In the genomic region with DNA sequence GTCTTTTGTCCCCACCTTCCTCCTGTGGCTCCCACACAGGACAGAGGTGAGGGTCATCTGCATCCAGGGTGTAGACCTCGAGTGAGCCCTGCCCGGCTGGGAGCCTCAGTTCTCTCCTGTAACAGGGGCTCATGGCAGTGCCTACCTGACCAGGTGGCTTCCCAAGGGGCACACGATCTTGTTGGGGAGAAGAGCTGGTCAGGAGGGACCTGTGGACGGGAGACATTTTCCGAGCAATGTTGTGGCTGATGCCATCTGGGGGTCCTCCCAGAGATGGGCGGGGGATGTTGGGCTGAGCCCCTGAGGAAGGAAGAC, we compare ENCODE assay signal across 20 cellular contexts. TPM values are rescaled to one million over a fixed set of nuclear protein-coding genes. Genes with fewer than 3 reads are reported as not detected.
A peak's percentile ranks its signal among the peaks of the same experiment; 100 is the strongest.
DNase-seq lines count a peak whose midpoint lies in the region; ATAC-seq, FAIRE-seq and TF ChIP-seq lines count a peak whose summit lies in the region.
"Had no signal": no experiment of that assay in that cellular context is flagged by ENCODE, and none has a peak within 500 bp of the region (broad histone marks: within the 10 kb centered on the region; RNA-seq: fewer than 3 reads in every experiment).

No MANE protein-coding gene starts in this region.

- ATAC-seq in IMR-90 (ENCODE audit: low read depth), result no peak
- no peak for ATAC-seq in K562
- ATAC-seq in GM18505 (IDR thresholded peaks at IDR 0.05; ENCODE audit: unreplicated experiment), result no peak
- ATAC-seq: SK-N-SH treated with all-trans-retinoic acid at 6 μM for 48 hours had no signal

- dilution Hi-C loops in IMR-90 (cut with HindIII; ENCODE audit: low sequenced_read_pairs, unreplicated experiment) (no loop called here), keratinocyte (cut with MboI; ENCODE audit: extremely low pct_ligation_motif_present, low sequenced_read_pairs) (no loop called here)

- H2BK20ac ChIP-seq in IMR-90 (ENCODE audit: low read depth, low read length), result no peak overlapping the region

- no peak for FAIRE-seq in K562 (lab: Jason Lieb, UNC)
- no peak for FAIRE-seq in keratinocyte (lab: Jason Lieb, UNC)
- FAIRE-seq: GM12891 had no signal

- H3K4me2 ChIP-seq in IMR-90 (ENCODE audit: low read depth, low read length) (no peak overlapping the region), K562 (ENCODE audit: insufficient read depth, low read length) (no peak overlapping the region), keratinocyte (ENCODE audit: control insufficient read depth, extremely low read depth, insufficient read depth, low read depth, low read length) (no peak overlapping the region)
- H3K4me2 ChIP-seq: KMS-11 had no signal

- no peaks in the 10 kb centered on the region for H3K9me3 ChIP-seq in IMR-90 (ENCODE audit: control insufficient read depth, insufficient read depth, low read length)
- H3K9me3 ChIP-seq in K562 (replicated peaks; ENCODE audit: control insufficient read depth, insufficient read depth, low read depth, low read length), result no peaks in the 10 kb centered on the region; the same call in 1 of the 2 replicates
- H3K9me3 ChIP-seq in keratinocyte (ENCODE audit: control insufficient read depth, low read depth, low read length), result no peaks in the 10 kb centered on the region
- H3K9me3 ChIP-seq: HAP-1, Peyer's patch had no signal

- no peak overlapping the region for H3K18ac ChIP-seq in IMR-90 (ENCODE audit: low read depth, low read length)

- POLR2A ChIA-PET in IMR-90 (lab: Charles Lee; ENCODE audit: unreplicated experiment), result no interaction called here
- POLR2A ChIA-PET in K562 (lab: Yijun Ruan, JAX), result interaction anchor here (0.5 kb wide), 1 partner anchor 63 kb away, joined by 3 read pairs; no protein-coding TSS in a partner anchor

- H3K79me2 ChIP-seq in K562 (ENCODE audit: control insufficient read depth, insufficient read depth, low read length), result no peaks in the 10 kb centered on the region
- no peaks in the 10 kb centered on the region for H3K79me2 ChIP-seq in keratinocyte (ENCODE audit: control insufficient read depth, insufficient read depth, low read length)

- no peak overlapping the region for H3K4me3 Mint-ChIP-seq in T-helper 2 cell treated with Interferon-gamma antibody and Interleukin-4, amounts not matched to agents 5 μg/mL and 100 μg/mL, for 36 hours

- H3K4me1 ChIP-seq in IMR-90 (ENCODE audit: control insufficient read depth, insufficient read depth, low read length) (peaks cover 4% of the 10 kb centered on the region; the same call in 1 of the 2 replicates), K562 (replicated peaks in 1 of 2; ENCODE audit: control insufficient read depth in 2 of 2, insufficient read depth in 2 of 2, low read length in 2 of 2) (peaks cover 2 to 16% of the 10 kb centered on the region in 2 experiments; a peak in 3 of 5 replicates), keratinocyte (ENCODE audit: control insufficient read depth, extremely low read depth, insufficient read depth, low read length) (peaks cover 40% of the 10 kb centered on the region)
- H3K4me1 ChIP-seq: HAP-1 had no signal

- H3K27me3 Mint-ChIP-seq in T-helper 2 cell treated with Interferon-gamma antibody and Interleukin-4, amounts not matched to agents 5 μg/mL and 100 μg/mL, for 36 hours (ENCODE audit: low read depth), result peaks cover 3% of the 10 kb centered on the region

- H3K9me1 ChIP-seq in IMR-90 (ENCODE audit: insufficient read depth, low read length) (peaks cover under 1% of the 10 kb centered on the region; the same call in 1 of the 2 replicates), K562 (ENCODE audit: control insufficient read depth, insufficient read depth, low read length) (no peaks in the 10 kb centered on the region), keratinocyte (ENCODE audit: control insufficient read depth, extremely low read depth, insufficient read depth, low read length) (no peaks in the 10 kb centered on the region)

- CTCF ChIA-PET in IMR-90 (lab: Yijun Ruan, JAX), result no interaction called here
- CTCF ChIA-PET in K562 (lab: Yijun Ruan, JAX; ENCODE audit: low intra/inter-chr PET ratio), result no interaction called here

- H3K9ac ChIP-seq in IMR-90 (ENCODE audit: low read depth, low read length) (no peak overlapping the region), K562 (ENCODE audit: insufficient read depth in 1 of 2, low read depth in 2 of 2, low read length in 2 of 2) (peak overlapping the region in 1 of 2 experiments; percentile 46; a peak in 1 of 4 replicates), keratinocyte (ENCODE audit: control insufficient read depth, extremely low read depth, insufficient read depth, low read length) (peak overlapping the region; percentile 45)
- H3K9ac ChIP-seq: KMS-11 had no signal

- H4K8ac ChIP-seq in IMR-90 (ENCODE audit: low read depth in 2 of 2, low read length in 2 of 2), result 0 out of 4 replicates have a peak overlapping the region, but pooled peaks of 1 of the 2 experiments have one; percentile 1

- no peak for DNase-seq in IMR-90
- no peak for DNase-seq in K562 (ENCODE audit: extremely low read depth in 1 of 4, low spot score in 3 of 4)
- no peak for DNase-seq in keratinocyte (ENCODE audit: low read depth, low spot score)
- DNase-seq in Kasumi-1 (lab: John Stamatoyannopoulos, UW), result no peak
- no peak for DNase-seq in T-helper 2 cell treated with Interferon-gamma antibody and Interleukin-4, amounts not matched to agents 5 μg/mL and 100 μg/mL, for 36 hours (ENCODE audit: low spot score)
- DNase-seq in NCI-H146 (lab: John Stamatoyannopoulos, UW), result no peak
- DNase-seq: DMS 273 treated with DMSO at 0.1 percent for 48 hours, GF-D8, MG63, NCI-H2227 treated with DMSO at 0.1 percent for 48 hours, NCI-H524, SHP77 had no signal

- H4K91ac ChIP-seq in IMR-90 (ENCODE audit: insufficient read depth, low read depth, low read length), result no peak overlapping the region

- H3K4me1 Mint-ChIP-seq in T-helper 2 cell treated with Interferon-gamma antibody and Interleukin-4, amounts not matched to agents 5 μg/mL and 100 μg/mL, for 36 hours (ENCODE audit: low read depth), result no peaks in the 10 kb centered on the region

- TF ChIP-seq POLR2A in IMR-90 (IDR thresholded peaks at IDR 0.05; ENCODE audit: low read depth, low read length) (no peak), K562 (conservative IDR thresholded peaks at IDR 0.05) (no peak), GM18505 (IDR thresholded peaks at IDR 0.05; ENCODE audit: borderline replicate concordance, extremely low read depth, insufficient read depth, insufficient read length) (no peak)

- H3K23ac ChIP-seq in IMR-90 (ENCODE audit: low read depth, low read length), result no peak overlapping the region

- no peak overlapping the region for H2AK9ac ChIP-seq in IMR-90 (replicated peaks; ENCODE audit: low read depth, low read length, poor library complexity)

- H2BK15ac ChIP-seq in IMR-90 (ENCODE audit: low read depth, low read length), result no peak overlapping the region; the same call in 2 of the 3 replicates

- no peak overlapping the region for H2BK5ac ChIP-seq in IMR-90 (ENCODE audit: low read depth, low read length, poor library complexity, severe bottlenecking)

- in situ Hi-C loops in IMR-90 (cut with MboI; ENCODE audit: low sequenced_read_pairs), result no loop called here
- in situ Hi-C loops in K562 (cut with MboI), result no loop called here

- H3K36me3 ChIP-seq in IMR-90 (ENCODE audit: control insufficient read depth, insufficient read depth, low read length), result no peaks in the 10 kb centered on the region
- H3K36me3 ChIP-seq in K562 (ENCODE audit: control insufficient read depth, insufficient read depth, low read length), result no peaks in the 10 kb centered on the region
- H3K36me3 ChIP-seq in keratinocyte (ENCODE audit: control insufficient read depth in 2 of 2, extremely low read depth in 1 of 2, insufficient read depth in 2 of 2, low read length in 2 of 2), result no peaks in the 10 kb centered on the region
- H3K36me3 ChIP-seq: HAP-1, MG63, Peyer's patch had no signal

- no peaks in the 10 kb centered on the region for H3K27me3 ChIP-seq in IMR-90 (ENCODE audit: control insufficient read depth, insufficient read depth, low read length)
- peaks cover 10 to 27% of the 10 kb centered on the region in 2 experiments for H3K27me3 ChIP-seq in K562 (ENCODE audit: control insufficient read depth in 2 of 2, insufficient read depth in 2 of 2, low read length in 2 of 2)
- no peaks in the 10 kb centered on the region for H3K27me3 ChIP-seq in keratinocyte (ENCODE audit: control insufficient read depth, extremely low read depth, insufficient read depth, low read length)
- H3K27me3 ChIP-seq: MG63, Peyer's patch had no signal

- H3K4me3 ChIP-seq in IMR-90 (ENCODE audit: insufficient read depth, low read depth, low read length) (no peak overlapping the region), K562 (no peak overlapping the region), keratinocyte (ENCODE audit: control insufficient read depth in 2 of 3, extremely low read depth in 1 of 3, insufficient read depth in 2 of 3, low read depth in 1 of 3, low read length in 3 of 3) (no peak overlapping the region), skin epidermis (no peak overlapping the region)
- H3K4me3 ChIP-seq: HAP-1, MG63, Peyer's patch had no signal

- no peak overlapping the region for H4K5ac ChIP-seq in IMR-90 (ENCODE audit: low read depth, low read length)

- H3K4ac ChIP-seq in IMR-90 (ENCODE audit: low read depth, low read length), result no peak overlapping the region

- no peaks in the 10 kb centered on the region for H3K79me1 ChIP-seq in IMR-90 (ENCODE audit: low read depth in 1 of 2, low read length in 2 of 2)

- intact Hi-C loops in IMR-90 (cut with micrococcal nuclease), result no loop called here
- intact Hi-C loops in K562 (cut with micrococcal nuclease), result no loop called here

- no peak overlapping the region for H3K56ac ChIP-seq in IMR-90 (ENCODE audit: extremely low read depth, insufficient read depth, low read length)

- no TSS peak for BruUV-seq in IMR-90 (replicated peaks; lab: Mats Ljungman, UMichigan)
- no TSS peak for BruUV-seq in K562 (replicated peaks; lab: Mats Ljungman, UMichigan)

- TF ChIP-seq EP300 in K562 (IDR thresholded peaks at IDR 0.05; ENCODE audit: low read length), result no peak

- H4K20me1 ChIP-seq in IMR-90 (ENCODE audit: insufficient read depth, low read length) (no peaks in the 10 kb centered on the region), K562 (replicated peaks; ENCODE audit: control insufficient read depth, insufficient read depth, low read length) (no peaks in the 10 kb centered on the region), keratinocyte (ENCODE audit: control insufficient read depth, extremely low read depth, insufficient read depth, low read length) (no peaks in the 10 kb centered on the region)

- peak overlapping the region; percentile 20; the same call in 1 of the 2 replicates for H2BK120ac ChIP-seq in IMR-90 (ENCODE audit: low read depth, low read length)

- H3K14ac ChIP-seq in IMR-90 (replicated peaks; ENCODE audit: low read depth, low read length), result no peak overlapping the region

- no peaks in the 10 kb centered on the region for H3K9me3 Mint-ChIP-seq in T-helper 2 cell treated with Interferon-gamma antibody and Interleukin-4, amounts not matched to agents 5 μg/mL and 100 μg/mL, for 36 hours

- H3K36me3 Mint-ChIP-seq in T-helper 2 cell treated with Interferon-gamma antibody and Interleukin-4, amounts not matched to agents 5 μg/mL and 100 μg/mL, for 36 hours (ENCODE audit: low read depth), result no peaks in the 10 kb centered on the region

- H3K27ac Mint-ChIP-seq in T-helper 2 cell treated with Interferon-gamma antibody and Interleukin-4, amounts not matched to agents 5 μg/mL and 100 μg/mL, for 36 hours, result no peak overlapping the region

- WGBS in IMR-90 (ENCODE audit: extremely low coverage in 2 of 2, insufficient read length in 1 of 2), 2 experiments, result 100% methylated on average over 1 of the region's 6 CpGs; no CpG with 5 or more reads in 1 of the 2 experiments
- 5% methylated on average over 6 of the region's 6 CpGs for WGBS in K562 (ENCODE audit: insufficient coverage, low coverage, missing lambda C conversion rate)

- H3K27ac ChIP-seq in IMR-90 (ENCODE audit: insufficient read depth, low read length) (no peak overlapping the region), K562 (ENCODE audit: extremely low read depth, low read depth, low read length) (no peak overlapping the region), keratinocyte (ENCODE audit: control insufficient read depth, insufficient read depth, low read length) (no peak overlapping the region), skin epidermis (peak overlapping the region in 18 of 21 experiments; percentile 53 to 90 (median 80))
- H3K27ac ChIP-seq: C4-2B, KMS-11, Peyer's patch had no signal

- H2AFZ ChIP-seq in IMR-90 (replicated peaks; ENCODE audit: low read length, poor library complexity) (no peak overlapping the region), K562 (ENCODE audit: low read depth, low read length) (no peak overlapping the region), keratinocyte (ENCODE audit: control insufficient read depth, low read length) (no peak overlapping the region)

- TF ChIP-seq CTCF in IMR-90 (conservative IDR thresholded peaks at IDR 0.05; ENCODE audit: low read depth, low read length) (no peak), K562 (IDR thresholded peaks at IDR 0.05 in 2 of 3, conservative IDR thresholded peaks at IDR 0.05 in 1 of 3; ENCODE audit: insufficient read depth in 2 of 3, low read depth in 1 of 3, low read length in 3 of 3) (no peak), keratinocyte (optimal IDR thresholded peaks at IDR 0.05 in 1 of 3, IDR thresholded peaks at IDR 0.05 in 1 of 3, conservative IDR thresholded peaks at IDR 0.05 in 1 of 3; ENCODE audit: extremely low read depth in 1 of 3, insufficient read depth in 2 of 3, low read length in 3 of 3) (no peak)

- no peak for TF ChIP-seq RAD21 in IMR-90 (IDR thresholded peaks at IDR 0.05; ENCODE audit: low read length)
- TF ChIP-seq RAD21 in K562 (CRISPR knock-in tag; conservative IDR thresholded peaks at IDR 0.05 in 1 of 2, IDR thresholded peaks at IDR 0.05 in 1 of 2), result no peak

- peak overlapping the region; percentile 45 for H2AK5ac ChIP-seq in IMR-90 (ENCODE audit: low read depth, low read length)

RNA-seq across cellular contexts. Expression of a gene that starts 51.9 kb away (rescaled TPM):
- 3.4 and 6.9 TPM in 2 replicates for total RNA-seq in IMR-90 (2012; rRNA removed)
- polyA plus RNA-seq in IMR-90 (2012; rRNA removed), result 17.4 and 33.6 TPM in 2 replicates
- 18.5 and 103 TPM in 2 replicates for polyA plus RNA-seq in IMR-90 (2012; cell fraction: cytosol; rRNA removed)
- 98.3 and 167 TPM in 2 replicates for polyA plus RNA-seq in IMR-90 (2012; cell fraction: nucleus; rRNA removed; ENCODE audit: low replicate concordance)
- 3.3 and 9.2 TPM in 2 replicates for total RNA-seq in K562 (2011; cell fraction: chromatin; rRNA removed; ENCODE audit: low replicate concordance)
- total RNA-seq in K562 (2011; cell fraction: nucleolus; rRNA removed), result 18.3 and 19.3 TPM in 2 replicates
- total RNA-seq in K562 (2011; cell fraction: nucleoplasm; rRNA removed), result 8.7 and 9.0 TPM in 2 replicates
- 41.7 and 51.5 TPM in 2 replicates for total RNA-seq in K562 (2014; rRNA removed)
- 8.1 and 8.3 TPM in 2 replicates for total RNA-seq in K562 (2014; rRNA removed; fragmentation: Illumina TruSeq; extraction: Trizol)
- 5.7 and 6.6 TPM in 2 replicates for total RNA-seq in K562 (2015; rRNA removed; fragmentation: Illumina TruSeq; extraction: Trizol)
- total RNA-seq in K562 (2021), result 68.2 and 72.6 TPM in 2 replicates
- polyA plus RNA-seq in K562 (2011; rRNA removed), result 7.8 and 10.8 TPM in 2 replicates
- 12.1 and 32.2 TPM in 2 replicates for polyA plus RNA-seq in K562 (2011; cell fraction: cytosol; rRNA removed)
- 15.5 and 18.1 TPM in 2 replicates for polyA plus RNA-seq in K562 (2011; cell fraction: nucleus; rRNA removed)
- 16.9 and 44.3 TPM in 2 replicates for polyA plus RNA-seq in K562 (2012)
- 4.6 and 6.8 TPM in 2 replicates for polyA plus RNA-seq in K562 (2014; fragmentation: Illumina TruSeq; extraction: Trizol)
- polyA plus RNA-seq in K562 (2014; fragmentation: Nextera tagmentation; extraction: Ambion mirVana), result 1 to 10 TPM; 1.2 to 1.5 TPM
- 47.7 and 57.9 TPM in 2 replicates for polyA plus RNA-seq in K562 (2014; rRNA removed)
- 1.3 and 1.5 TPM in 2 replicates for polyA minus RNA-seq in K562 (2011; rRNA and poly(A)+ RNA removed)
- 10.1 and 19.9 TPM in 2 replicates for polyA minus RNA-seq in K562 (2011; cell fraction: cytosol; rRNA and poly(A)+ RNA removed)
- polyA minus RNA-seq in K562 (2011; cell fraction: nucleus; rRNA and poly(A)+ RNA removed), result 9.3 and 11.7 TPM in 2 replicates
- polyA plus RNA-seq in keratinocyte, result 11.2 to 23.1 TPM (median 15.8 TPM) in 3 replicates
- polyA plus RNA-seq in keratinocyte (2011; ENCODE audit: low read depth), result 29.3 TPM
- polyA plus RNA-seq in keratinocyte (2011; cell fraction: cytosol; rRNA removed), result 8.5 and 17.2 TPM in 2 replicates
- 15.7 and 21.8 TPM in 2 replicates for polyA plus RNA-seq in keratinocyte (2011; cell fraction: nucleus; rRNA removed)
- 20.9 and 67.3 TPM in 2 replicates for polyA plus RNA-seq in keratinocyte (2012; ENCODE audit: low replicate concordance)
- polyA minus RNA-seq in keratinocyte, result 3.1 to 4.4 TPM (median 4.1 TPM) in 3 replicates
- 61.0 TPM for polyA minus RNA-seq in keratinocyte (2011; cell fraction: cytosol; rRNA and poly(A)+ RNA removed)
- polyA minus RNA-seq in keratinocyte (2011; cell fraction: nucleus; rRNA and poly(A)+ RNA removed), result 16.2 and 23.4 TPM in 2 replicates

Comparison
In these comparisons a context has a peak if more than half of its experiments do, and no peak if none do; other contexts are left out.
1. H3K27ac ChIP-seq: peak in skin epidermis (18 of 21); none in IMR-90 (single experiment), K562 (single experiment) and keratinocyte (single experiment).